10 cellular contexts compared by ENCODE assay signal in the genomic region with DNA sequence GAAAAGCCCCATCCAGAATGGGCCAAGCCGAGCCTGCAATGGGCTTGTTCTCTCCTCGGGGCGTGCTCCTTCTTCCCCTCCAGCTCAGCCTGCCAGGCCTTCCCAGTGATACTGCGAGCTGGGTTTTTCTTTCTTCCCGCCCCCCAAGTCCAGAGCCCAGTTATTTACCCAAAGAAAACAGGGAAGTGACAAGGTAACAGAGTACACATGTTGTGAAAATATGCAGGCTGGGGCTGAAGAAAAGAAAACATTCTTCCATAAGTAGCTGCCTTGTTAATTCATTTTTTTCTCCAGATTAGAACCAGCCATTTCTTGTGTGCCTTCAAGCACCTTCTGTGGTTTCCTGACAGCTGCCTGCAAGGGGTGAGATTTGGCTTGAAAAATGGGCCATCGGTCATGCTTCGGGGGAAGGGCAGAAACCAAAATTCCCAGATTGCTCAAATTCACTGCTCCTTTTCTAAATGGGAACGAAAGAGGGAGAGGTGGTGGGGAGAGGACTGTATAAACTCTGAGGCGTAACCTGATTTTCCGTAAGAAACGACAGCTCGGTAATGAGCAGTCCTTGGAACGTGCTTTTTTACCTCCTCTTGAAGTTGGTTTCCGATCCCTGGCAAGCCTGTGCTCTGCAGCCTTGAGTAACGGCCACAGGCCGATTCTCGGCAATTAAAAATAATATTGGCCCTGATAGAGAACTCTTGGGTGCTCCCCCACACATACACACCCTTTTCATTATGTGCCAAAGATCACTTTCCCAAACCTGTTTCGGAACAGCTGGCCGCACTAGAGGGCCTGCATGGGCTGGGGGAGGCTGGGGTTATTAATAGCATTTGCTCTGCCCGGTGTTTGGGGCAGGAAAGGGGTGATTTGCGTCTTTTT.
DNase-seq lines count a peak whose midpoint lies in the region; ATAC-seq and TF ChIP-seq lines count a peak whose summit lies in the region.
"Had no signal": no experiment of that assay in that cellular context is flagged by ENCODE, and none has a peak within 500 bp of the region (broad histone marks: within the 10 kb centered on the region; RNA-seq: fewer than 3 reads in every experiment).

No MANE protein-coding gene starts in this region.

- H3K9me3 ChIP-seq in PC-3 (ENCODE audit: low read length), result no peaks in the 10 kb centered on the region
- no peaks in the 10 kb centered on the region for H3K9me3 ChIP-seq in esophagus squamous epithelium
- H3K9me3 ChIP-seq in muscle layer of duodenum (ENCODE audit: control insufficient read depth in 1 of 2, low read length in 2 of 2), result no peaks in the 10 kb centered on the region
- no peaks in the 10 kb centered on the region for H3K9me3 ChIP-seq in transverse colon

- no peaks in the 10 kb centered on the region for H3K9me2 ChIP-seq in PC-3 (replicated peaks; ENCODE audit: low read length)

- no peak overlapping the region for H3K9ac ChIP-seq in PC-3 (ENCODE audit: low read length)

- POLR2A ChIA-PET in PC-3 (lab: Charles Lee; ENCODE audit: unreplicated experiment), result no interaction called here

- TF ChIP-seq POLR2A in esophagus squamous epithelium (IDR thresholded peaks at IDR 0.05) (no peak), transverse colon (IDR thresholded peaks at IDR 0.05) (no peak)

- H2AFZ ChIP-seq in PC-3 (ENCODE audit: low read length), result peak overlapping the region; percentile 29; the same call in 1 of the 2 replicates

- no peak for TF ChIP-seq CTCF in PC-3 (conservative IDR thresholded peaks at IDR 0.05; ENCODE audit: low read depth, low read length)
- TF ChIP-seq CTCF in esophagus squamous epithelium (IDR thresholded peaks at IDR 0.05), result no peak
- TF ChIP-seq CTCF in transverse colon (IDR thresholded peaks at IDR 0.05), result no peak

- CTCF ChIA-PET in PC-3 (lab: Charles Lee), result no interaction called here

- no peaks in the 10 kb centered on the region for H4K20me1 ChIP-seq in PC-3 (ENCODE audit: low read length)

- no peaks in the 10 kb centered on the region for H3K36me3 ChIP-seq in PC-3 (ENCODE audit: low read depth, low read length)
- H3K36me3 ChIP-seq in esophagus squamous epithelium, result no peaks in the 10 kb centered on the region
- no peaks in the 10 kb centered on the region for H3K36me3 ChIP-seq in muscle layer of duodenum (ENCODE audit: control insufficient read depth in 1 of 2, insufficient read depth in 2 of 2, low read length in 2 of 2)
- no peaks in the 10 kb centered on the region for H3K36me3 ChIP-seq in transverse colon

- WGBS in esophagus squamous epithelium, 2 donors, result 22 to 47% methylated on average over 18 to 21 of the region's 21 CpGs
- WGBS in transverse colon (ENCODE audit: low coverage in 1 of 2), 2 donors, result 78 to 82% methylated on average over 14 to 21 of the region's 21 CpGs

- intact Hi-C loops in PC-3 (cut with micrococcal nuclease), result no loop called here
- intact Hi-C loops in esophagus squamous epithelium (cut with DNase I), result no loop called here
- intact Hi-C loops in transverse colon (cut with DNase I; ENCODE audit: low total_unique reads), result no loop called here

- 0 out of 2 replicates have a peak overlapping the region, but pooled peaks have one; percentile 7 for H3K4me2 ChIP-seq in PC-3 (ENCODE audit: low read length)

- H3K27ac ChIP-seq in PC-3 (ENCODE audit: low read length) (peak overlapping the region; percentile 39), esophagus squamous epithelium (peak overlapping the region; percentile 51 to 84 (median 83)), muscle layer of duodenum (ENCODE audit: low read length) (peak overlapping the region; percentile 46), transverse colon (peak overlapping the region; percentile 45 to 70 (median 60))

- ATAC-seq in PC-3 (peak; percentile 16), GM21576 (IDR thresholded peaks at IDR 0.05; ENCODE audit: unreplicated experiment) (no peak), HG03045 (IDR thresholded peaks at IDR 0.05; ENCODE audit: unreplicated experiment) (no peak)

- no peak overlapping the region for H3K4me3 ChIP-seq in PC-3 (ENCODE audit: low read length)
- H3K4me3 ChIP-seq in esophagus squamous epithelium, result no peak overlapping the region
- no peak overlapping the region for H3K4me3 ChIP-seq in muscle layer of duodenum (ENCODE audit: low read depth in 1 of 2, low read length in 2 of 2)
- H3K4me3 ChIP-seq in transverse colon, result no peak overlapping the region

- no peak for TF ChIP-seq EP300 in transverse colon (IDR thresholded peaks at IDR 0.05; ENCODE audit: low read depth)

- no peaks in the 10 kb centered on the region for H3F3A ChIP-seq in PC-3 (ENCODE audit: low read length, unreplicated experiment)

- DNase-seq in PC-3, result peak; percentile 30
- no peak for DNase-seq in esophagus squamous epithelium (lab: John Stamatoyannopoulos, UW)
- no peak for DNase-seq in transverse colon
- DNase-seq in dermis blood vessel endothelial cell, result no peak
- DNase-seq in T1000 (lab: John Stamatoyannopoulos, UW), result no peak
- DNase-seq: activated T-cell treated with anti-CD3 and anti-CD28 coated beads for 4 hours, KG1 had no signal

- H3K4me1 ChIP-seq in PC-3 (ENCODE audit: insufficient read depth, low read length), result peaks cover 34% of the 10 kb centered on the region
- peaks cover 25 to 63% (median 41%) of the 10 kb centered on the region in 3 donors for H3K4me1 ChIP-seq in esophagus squamous epithelium
- peaks cover 13 to 16% of the 10 kb centered on the region in 2 donors for H3K4me1 ChIP-seq in muscle layer of duodenum (ENCODE audit: control insufficient read depth in 1 of 2, insufficient read depth in 2 of 2, low read length in 2 of 2)
- H3K4me1 ChIP-seq in transverse colon, result peaks cover 0 to 35% (median 4%) of the 10 kb centered on the region in 4 donors

- in situ Hi-C loops in transverse colon (cut with MboI; ENCODE audit: low pct_ligation_motif_present in 1 of 4, low pct_unique_long_range_greater_than_20kb in 1 of 4, low sequenced_read_pairs in 3 of 4), result no loop called here

- no peaks in the 10 kb centered on the region for H3K79me2 ChIP-seq in PC-3 (ENCODE audit: low read length)

- BruUV-seq in PC-3 (replicated peaks; lab: Mats Ljungman, UMichigan), result no TSS peak

- H3K27me3 ChIP-seq in PC-3 (ENCODE audit: low read length) (no peaks in the 10 kb centered on the region), esophagus squamous epithelium (no peaks in the 10 kb centered on the region), muscle layer of duodenum (ENCODE audit: low read depth, low read length) (no peaks in the 10 kb centered on the region), transverse colon (no peaks in the 10 kb centered on the region)
